ENCODE assay signal across 26 cellular contexts in the genomic region with DNA sequence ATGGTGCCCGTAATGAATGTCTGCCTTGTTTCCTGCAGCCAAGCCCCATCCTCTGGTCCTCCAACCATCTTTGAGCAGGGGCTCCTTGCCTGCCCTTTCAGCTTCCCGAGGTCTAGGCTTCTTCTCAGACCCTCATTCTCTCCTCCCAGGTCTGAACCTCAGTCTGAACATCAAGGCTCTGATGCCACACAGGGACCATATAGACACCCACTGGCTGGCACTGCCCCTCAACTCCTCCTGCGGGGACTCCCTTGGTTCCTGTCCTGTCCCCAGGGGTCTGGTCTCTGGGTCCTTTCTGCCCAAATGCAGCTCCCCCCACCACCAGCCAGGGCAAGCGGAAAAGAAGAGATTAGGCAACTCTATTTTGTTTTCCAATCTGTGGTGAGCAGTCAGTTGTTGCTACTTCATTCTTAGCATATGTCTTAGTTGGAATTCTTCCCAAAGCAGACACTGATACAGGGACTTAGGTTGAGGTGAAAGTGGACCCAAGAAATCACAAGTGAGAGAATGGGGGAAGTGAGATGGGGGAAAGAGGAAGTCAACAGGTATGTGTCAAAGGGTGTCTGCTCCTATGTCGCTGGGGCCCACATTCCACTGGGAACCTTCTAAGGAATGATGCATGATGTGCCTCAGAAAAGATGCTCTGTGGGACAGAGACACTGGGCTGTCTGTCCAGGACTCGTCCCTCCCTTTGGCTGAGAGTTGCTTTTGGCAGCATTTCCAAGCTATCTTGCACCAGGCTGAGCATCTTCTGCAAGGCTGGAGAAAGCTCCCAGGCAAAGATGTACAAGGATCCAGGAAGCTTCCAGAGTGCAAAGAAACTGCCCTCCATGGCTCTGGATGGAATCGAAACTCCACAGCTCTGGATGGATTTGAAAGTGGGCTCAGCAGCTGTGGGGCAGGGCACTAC.
A peak's percentile ranks its signal among the peaks of the same experiment; 100 is the strongest.
DNase-seq lines count a peak whose midpoint lies in the region; ATAC-seq, FAIRE-seq and TF ChIP-seq lines count a peak whose summit lies in the region.
"Had no signal": no experiment of that assay in that cellular context is flagged by ENCODE, and none has a peak within 500 bp of the region (broad histone marks: within the 10 kb centered on the region; RNA-seq: fewer than 3 reads in every experiment).

No MANE protein-coding gene starts in this region.

- no peak for TF ChIP-seq EP300 in suprapubic skin (IDR thresholded peaks at IDR 0.05)

- no peak for ATAC-seq in GM18858 (IDR thresholded peaks at IDR 0.05; ENCODE audit: unreplicated experiment)
- ATAC-seq: body of pancreas, left lung, Right ventricle myocardium inferior had no signal

- H3K9me3 ChIP-seq in suprapubic skin: no peaks in the 10 kb centered on the region
- H3K9me3 ChIP-seq: body of pancreas, esophagus squamous epithelium, sigmoid colon had no signal

- no peaks in the 10 kb centered on the region for H3K27me3 ChIP-seq in suprapubic skin
- H3K27me3 ChIP-seq: body of pancreas, sigmoid colon had no signal

- TF ChIP-seq CTCF in foreskin fibroblast (IDR thresholded peaks at IDR 0.05; ENCODE audit: low read depth, low read length) (no peak), suprapubic skin (IDR thresholded peaks at IDR 0.05) (no peak)

- no peak for FAIRE-seq in HTR-8/SVneo (lab: Jason Lieb, UNC)

- no peaks in the 10 kb centered on the region for H3K36me3 ChIP-seq in suprapubic skin
- H3K36me3 ChIP-seq: esophagus squamous epithelium, left lung, sigmoid colon had no signal

- H3K4me1 ChIP-seq in suprapubic skin: no peaks in the 10 kb centered on the region
- H3K4me1 ChIP-seq: body of pancreas, left lung, sigmoid colon had no signal

- WGBS in suprapubic skin: 39% methylated on average over 7 of the region's 7 CpGs

- H3K27ac ChIP-seq in suprapubic skin: no peak overlapping the region
- H3K27ac ChIP-seq: body of pancreas, esophagus squamous epithelium, KMS-11, left lung, sigmoid colon had no signal

- TF ChIP-seq POLR2A in suprapubic skin (IDR thresholded peaks at IDR 0.05): no peak

- H3K4me3 ChIP-seq in foreskin fibroblast (ENCODE audit: low read depth in 1 of 2, low read length in 2 of 2): no peak overlapping the region
- no peak overlapping the region for H3K4me3 ChIP-seq in suprapubic skin
- H3K4me3 ChIP-seq: body of pancreas, esophagus squamous epithelium, left lung, sigmoid colon had no signal

- DNase-seq in GM03348 (ENCODE audit: low spot score): peak; percentile 48
- DNase-seq in amniotic epithelial cell (ENCODE audit: low read depth): peak; percentile 19
- DNase-seq in foreskin fibroblast: peak; percentile 58 to 76
- DNase-seq in suprapubic skin (ENCODE audit: low spot score in 2 of 2): peak; percentile 66 to 82
- DNase-seq in HTR-8/SVneo (ENCODE audit: insufficient read length, low spot score): no peak
- DNase-seq in UCSD-AML1 (lab: John Stamatoyannopoulos, UW; ENCODE audit: unreplicated experiment): no peak
- DNase-seq: activated CD4-positive, alpha-beta memory T cell treated with anti-CD3 and anti-CD28 coated beads for 36 hours; activated CD4-positive, CD25-positive, alpha-beta regulatory T cell; activated effector memory CD4-positive, alpha-beta T cell treated with Interleukin-2 at 50 U/mL for 16 hours; activated naive CD8-positive, alpha-beta T cell treated with anti-CD3 and anti-CD28 coated beads, Interleukin-2, amount 10 ng/mL, durations not matched to agents 7 days and 5 days; AML-193; body of pancreas; CD8-positive, alpha-beta memory T cell; endodermal cell; esophagus squamous epithelium; head of caudate nucleus; left lung; midbrain; NCI-H187 treated with DMSO at 0.1 percent for 48 hours; NCI-H2227 treated with DMSO at 0.1 percent for 48 hours; NCI-H748 treated with DMSO at 0.1 percent for 48 hours; sigmoid colon; T-helper 9 cell had no signal

Comparison
In these comparisons a context has a peak if more than half of its experiments do, and no peak if none do; other contexts are left out.
1. DNase-seq: peak in GM03348 (single experiment), amniotic epithelial cell (single experiment), foreskin fibroblast (2 of 2) and suprapubic skin (2 of 2); none in HTR-8/SVneo (single experiment) and UCSD-AML1 (single experiment).